In genomic region chr19:44753619-44753931, GRCh38 we compare ENCODE assay signal across 8 cellular contexts. TPM values are rescaled to one million over a fixed set of nuclear protein-coding genes. Genes with fewer than 3 reads are reported as not detected.
DNase-seq lines count a peak whose midpoint lies in the region; ATAC-seq, FAIRE-seq and TF ChIP-seq lines count a peak whose summit lies in the region.

No MANE protein-coding gene starts in this region.

- no peak for DNase-seq in activated T-helper 2 cell treated with anti-CD3 and anti-CD28 coated beads, Interferon-gamma antibody, Interleukin-2, Interleukin-4, amounts not matched to agents 10 μg/mL and 5 μg/mL and 100 μg/mL, durations not matched to agents 14 hours and 24 hours and 36 hours (ENCODE audit: low spot score)
- DNase-seq in iPS DF 6.9 (ENCODE audit: low read depth, low spot score) (no peak), GOT3 (lab: John Stamatoyannopoulos, UW) (no peak), GM12891 (ENCODE audit: insufficient read length, low spot score) (no peak)
- no peak for DNase-seq in stimulated activated naive B cell treated with anti-CD40 and anti-IgM and Interleukin-4, amounts not matched to agents 10 μg/mL and 1 μg/mL and 100 μg/mL, for 72 hours
- DNase-seq in activated effector memory CD4-positive, alpha-beta T cell treated with anti-CD3 and anti-CD28 coated beads, Interleukin-2, amount 50 U/mL, for 16 hours: no peak

- no peaks in the 10 kb centered on the region; the same call in 1 of the 2 replicates for H3K36me3 ChIP-seq in HUES6 (ENCODE audit: control insufficient read depth, insufficient read depth, low read length)
- no peaks in the 10 kb centered on the region for H3K36me3 ChIP-seq in iPS DF 6.9 (ENCODE audit: control insufficient read depth, insufficient read depth, low read length)

- intact Hi-C loops in activated T-helper 2 cell treated with anti-CD3 and anti-CD28 coated beads, Interferon-gamma antibody, Interleukin-2, Interleukin-4, amounts not matched to agents 10 μg/mL and 5 μg/mL and 100 μg/mL, durations not matched to agents 14 hours and 24 hours and 36 hours (cut with micrococcal nuclease): loop anchor here (1.0 to 2.0 kb wide), 2 partner anchors 17 to 137 kb away; partner anchors contain the start of gene TOMM40

- H3K9me3 ChIP-seq in HUES6 (ENCODE audit: control insufficient read depth, insufficient read depth, low read depth, low read length): no peaks in the 10 kb centered on the region
- H3K9me3 ChIP-seq in iPS DF 6.9 (ENCODE audit: control insufficient read depth, insufficient read depth, low read length): no peaks in the 10 kb centered on the region

- peak overlapping the region; percentile 86 for H3K27ac Mint-ChIP-seq in activated T-helper 2 cell treated with anti-CD3 and anti-CD28 coated beads, Interferon-gamma antibody, Interleukin-2, Interleukin-4, amounts not matched to agents 10 μg/mL and 5 μg/mL and 100 μg/mL, durations not matched to agents 14 hours and 24 hours and 36 hours
- H3K27ac Mint-ChIP-seq in stimulated activated naive B cell treated with anti-CD40 and anti-IgM and Interleukin-4, amounts not matched to agents 10 μg/mL and 1 μg/mL and 100 μg/mL, for 72 hours: peak overlapping the region; percentile 98

- H3K36me3 Mint-ChIP-seq in activated T-helper 2 cell treated with anti-CD3 and anti-CD28 coated beads, Interferon-gamma antibody, Interleukin-2, Interleukin-4, amounts not matched to agents 10 μg/mL and 5 μg/mL and 100 μg/mL, durations not matched to agents 14 hours and 24 hours and 36 hours (ENCODE audit: low read depth): peaks cover 83% of the 10 kb centered on the region
- peaks cover 36 to 61% of the 10 kb centered on the region in 2 donors for H3K36me3 Mint-ChIP-seq in stimulated activated naive B cell treated with anti-CD40 and anti-IgM and Interleukin-4, amounts not matched to agents 10 μg/mL and 1 μg/mL and 100 μg/mL, for 72 hours

- H3K27me3 ChIP-seq in HUES6 (ENCODE audit: control insufficient read depth, insufficient read depth, low read length) (peaks cover 77% of the 10 kb centered on the region), iPS DF 6.9 (ENCODE audit: control insufficient read depth, insufficient read depth, low read length) (peaks cover 38% of the 10 kb centered on the region)

- H3K27me3 Mint-ChIP-seq in activated T-helper 2 cell treated with anti-CD3 and anti-CD28 coated beads, Interferon-gamma antibody, Interleukin-2, Interleukin-4, amounts not matched to agents 10 μg/mL and 5 μg/mL and 100 μg/mL, durations not matched to agents 14 hours and 24 hours and 36 hours (ENCODE audit: low read depth): no peaks in the 10 kb centered on the region
- H3K27me3 Mint-ChIP-seq in stimulated activated naive B cell treated with anti-CD40 and anti-IgM and Interleukin-4, amounts not matched to agents 10 μg/mL and 1 μg/mL and 100 μg/mL, for 72 hours: no peaks in the 10 kb centered on the region

- H3K4me1 Mint-ChIP-seq in activated T-helper 2 cell treated with anti-CD3 and anti-CD28 coated beads, Interferon-gamma antibody, Interleukin-2, Interleukin-4, amounts not matched to agents 10 μg/mL and 5 μg/mL and 100 μg/mL, durations not matched to agents 14 hours and 24 hours and 36 hours (ENCODE audit: low read depth): peaks cover 50% of the 10 kb centered on the region
- peaks cover 50 to 70% of the 10 kb centered on the region in 2 donors for H3K4me1 Mint-ChIP-seq in stimulated activated naive B cell treated with anti-CD40 and anti-IgM and Interleukin-4, amounts not matched to agents 10 μg/mL and 1 μg/mL and 100 μg/mL, for 72 hours

- H3K4me1 ChIP-seq in HUES6 (ENCODE audit: control insufficient read depth, insufficient read depth, low read length) (peaks cover 33% of the 10 kb centered on the region), iPS DF 6.9 (ENCODE audit: control insufficient read depth, insufficient read depth, low read length) (peaks cover 6% of the 10 kb centered on the region; the same call in 1 of the 2 replicates)

- no peak overlapping the region for H3K9ac ChIP-seq in HUES6 (ENCODE audit: low read length)

- no CpG with 5 or more reads among the region's 12 CpGs for WGBS in iPS DF 6.9 (ENCODE audit: insufficient coverage, insufficient read length)

- peak overlapping the region; percentile 79 for H3K4me3 ChIP-seq in HUES6 (ENCODE audit: low read depth, low read length)
- peak overlapping the region; percentile 44; the same call in 1 of the 2 replicates for H3K4me3 ChIP-seq in iPS DF 6.9 (ENCODE audit: low read length)

- no peak for FAIRE-seq in GM12891 (lab: Jason Lieb, UNC)

- no peaks in the 10 kb centered on the region for H3K9me3 Mint-ChIP-seq in activated T-helper 2 cell treated with anti-CD3 and anti-CD28 coated beads, Interferon-gamma antibody, Interleukin-2, Interleukin-4, amounts not matched to agents 10 μg/mL and 5 μg/mL and 100 μg/mL, durations not matched to agents 14 hours and 24 hours and 36 hours
- H3K9me3 Mint-ChIP-seq in stimulated activated naive B cell treated with anti-CD40 and anti-IgM and Interleukin-4, amounts not matched to agents 10 μg/mL and 1 μg/mL and 100 μg/mL, for 72 hours: no peaks in the 10 kb centered on the region

- H3K27ac ChIP-seq in HUES6 (ENCODE audit: low read depth, low read length) (no peak overlapping the region), iPS DF 6.9 (ENCODE audit: low read length) (no peak overlapping the region)

- peak overlapping the region; percentile 93 for H3K4me3 Mint-ChIP-seq in activated T-helper 2 cell treated with anti-CD3 and anti-CD28 coated beads, Interferon-gamma antibody, Interleukin-2, Interleukin-4, amounts not matched to agents 10 μg/mL and 5 μg/mL and 100 μg/mL, durations not matched to agents 14 hours and 24 hours and 36 hours (ENCODE audit: low read depth)
- peak overlapping the region; percentile 96 to 98 for H3K4me3 Mint-ChIP-seq in stimulated activated naive B cell treated with anti-CD40 and anti-IgM and Interleukin-4, amounts not matched to agents 10 μg/mL and 1 μg/mL and 100 μg/mL, for 72 hours

- no peak; the same call in 1 of the 2 replicates for TF ChIP-seq POLR2A in GM12891 (IDR thresholded peaks at IDR 0.05; ENCODE audit: low read depth, low read length)

- ATAC-seq in stimulated activated naive B cell treated with anti-CD40 and anti-IgM and Interleukin-4, amounts not matched to agents 10 μg/mL and 1 μg/mL and 100 μg/mL, for 72 hours (replicated peaks): no peak
- ATAC-seq in GM19463 (IDR thresholded peaks at IDR 0.05; ENCODE audit: unreplicated experiment): no peak

TF ChIP-seq in GM12891, 5 proteins besides CTCF, POLR2A, EP300 and RAD21:
- TF ChIP-seq POU2F2 (IDR thresholded peaks at IDR 0.05; ENCODE audit: low read depth, low read length): no peak
- no peak for TF ChIP-seq POLR2AphosphoS5 (IDR thresholded peaks at IDR 0.05; ENCODE audit: low read depth, low read length)
- TF ChIP-seq TAF1 (IDR thresholded peaks at IDR 0.05; ENCODE audit: low read depth, low read length): no peak
- no peak for TF ChIP-seq SPI1 (IDR thresholded peaks at IDR 0.05; ENCODE audit: low read depth, low read length)
- TF ChIP-seq PAX5 (IDR thresholded peaks at IDR 0.05; ENCODE audit: insufficient read depth, low read length, severe bottlenecking): no peak

RNA-seq across cellular contexts. Expression of gene BCL3, which starts 5.1 kb away (rescaled TPM):
- 83.5 and 85.2 TPM in 2 replicates for total RNA-seq in activated T-helper 2 cell treated with anti-CD3 and anti-CD28 coated beads, Interferon-gamma antibody, Interleukin-2, Interleukin-4, amounts not matched to agents 10 μg/mL and 5 μg/mL and 100 μg/mL, durations not matched to agents 14 hours and 24 hours and 36 hours
- polyA plus RNA-seq in GM12891 (2012; ENCODE audit: low read depth, missing spikeins): 16.1 TPM

RNA-seq across cellular contexts. Expression of gene CBLC, which starts 24.1 kb away (rescaled TPM):
- not detected in 2 replicates for total RNA-seq in activated T-helper 2 cell treated with anti-CD3 and anti-CD28 coated beads, Interferon-gamma antibody, Interleukin-2, Interleukin-4, amounts not matched to agents 10 μg/mL and 5 μg/mL and 100 μg/mL, durations not matched to agents 14 hours and 24 hours and 36 hours
- polyA plus RNA-seq in GM12891 (2012; ENCODE audit: low read depth, missing spikeins): not detected

RNA-seq across cellular contexts. Expression of gene CEACAM16, which starts 54.6 kb away (rescaled TPM):
- not detected in 2 replicates for total RNA-seq in activated T-helper 2 cell treated with anti-CD3 and anti-CD28 coated beads, Interferon-gamma antibody, Interleukin-2, Interleukin-4, amounts not matched to agents 10 μg/mL and 5 μg/mL and 100 μg/mL, durations not matched to agents 14 hours and 24 hours and 36 hours
- polyA plus RNA-seq in GM12891 (2012; ENCODE audit: low read depth, missing spikeins): 0.05 TPM

RNA-seq across cellular contexts. Expression of gene BCAM, which starts 55.3 kb away (rescaled TPM):
- total RNA-seq in activated T-helper 2 cell treated with anti-CD3 and anti-CD28 coated beads, Interferon-gamma antibody, Interleukin-2, Interleukin-4, amounts not matched to agents 10 μg/mL and 5 μg/mL and 100 μg/mL, durations not matched to agents 14 hours and 24 hours and 36 hours: not detected in 2 replicates
- not detected for polyA plus RNA-seq in GM12891 (2012; ENCODE audit: low read depth, missing spikeins)
